In the genomic region with DNA sequence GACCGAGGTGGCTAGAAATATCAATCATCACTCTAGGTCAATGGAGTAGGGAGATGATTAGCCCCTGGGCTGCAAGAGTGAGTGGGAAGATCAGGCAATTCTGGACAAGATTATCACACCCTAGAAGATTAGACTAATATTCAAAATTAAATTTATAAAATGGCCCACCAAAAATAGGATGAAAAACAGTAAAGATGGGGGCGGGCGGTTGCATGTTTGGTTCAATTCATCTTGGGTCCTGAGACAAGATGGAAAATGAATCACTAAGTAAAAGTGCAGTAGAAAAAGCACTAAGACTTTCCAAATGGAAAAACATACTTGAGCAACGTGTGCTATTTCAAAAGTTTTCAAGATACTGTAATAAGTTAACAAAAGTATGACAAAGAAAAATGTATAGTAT, we compare ENCODE assay signal across 8 cellular contexts.
"Had no signal": no experiment of that assay in that cellular context is flagged by ENCODE, and none has a peak within 500 bp of the region (broad histone marks: within the 10 kb centered on the region; RNA-seq: fewer than 3 reads in every experiment).

No MANE protein-coding gene starts in this region.

- H3K9me3 Mint-ChIP-seq: memory B cell, type B pancreatic cell had no signal

- H3K27ac Mint-ChIP-seq: memory B cell, type B pancreatic cell had no signal

- H3K4me3 Mint-ChIP-seq: memory B cell, type B pancreatic cell had no signal

- ATAC-seq: foreskin keratinocyte had no signal

- DNase-seq: aorta, foreskin keratinocyte, occipital lobe, retina, spleen, stomach had no signal

- H3K27me3 Mint-ChIP-seq: type B pancreatic cell had no signal

- H3K36me3 Mint-ChIP-seq: memory B cell, type B pancreatic cell had no signal
